29 cellular contexts compared by ENCODE assay signal in genomic region chr3:39558775-39559306, GRCh38.
DNase-seq lines count a peak whose midpoint lies in the region; ATAC-seq and TF ChIP-seq lines count a peak whose summit lies in the region.
"Had no signal": no experiment of that assay in that cellular context is flagged by ENCODE, and none has a peak within 500 bp of the region (broad histone marks: within the 10 kb centered on the region; RNA-seq: fewer than 3 reads in every experiment).

No MANE protein-coding gene starts in this region.

- no peaks in the 10 kb centered on the region for H3K9me3 ChIP-seq in SK-N-SH
- H3K9me3 ChIP-seq: A549, BE2C, BLaER1, Caco-2 had no signal

- no peaks in the 10 kb centered on the region for H3K79me2 ChIP-seq in SK-N-SH (ENCODE audit: insufficient read depth)

- no peaks in the 10 kb centered on the region for H3K9me2 ChIP-seq in SK-N-SH

- peak; percentile 73 for ATAC-seq in SK-N-SH treated with all-trans-retinoic acid at 6 μM for 48 hours
- ATAC-seq: A549; CD8-positive, alpha-beta T cell had no signal

- no peaks in the 10 kb centered on the region for H3F3A ChIP-seq in SK-N-SH (replicated peaks; ENCODE audit: insufficient read depth)

- DNase-seq in SK-N-SH, result no peak
- DNase-seq in SK-N-DZ (ENCODE audit: low spot score), result peak; percentile 37
- DNase-seq in SKM-1 treated with dmso at 0.1 percent for 144 hours (lab: John Stamatoyannopoulos, UW; ENCODE audit: unreplicated experiment), result no peak
- DNase-seq: 8988T; ACHN; AML-193; BE2C; C1 segment of cervical spinal cord; Caco-2; Calu3; CD4-positive, alpha-beta memory T cell; CD4-positive, alpha-beta T cell; CD4-positive, CD25-positive, alpha-beta regulatory T cell; CD8-positive, alpha-beta memory T cell; CD8-positive, alpha-beta T cell; COR-L47; DMS 273 treated with DMSO at 0.1 percent for 48 hours; DMS153; DMS53; DMS79; DMS79 treated with DMSO at 0.1 percent for 48 hours; DND-41; EL had no signal

- TF ChIP-seq RAD21 in SK-N-SH (IDR thresholded peaks at IDR 0.05; ENCODE audit: low read length), result no peak

- H3K27me3 ChIP-seq in SK-N-SH (ENCODE audit: insufficient read depth), result no peaks in the 10 kb centered on the region
- H3K27me3 ChIP-seq: BE2C; BLaER1; BLaER1 treated with 17β-estradiol and CSF1 and Interleukin-3, amounts not matched to agents 10 nM and 100 nM had no signal

- CTCF ChIA-PET in SK-N-SH (lab: Yijun Ruan, JAX), result interaction anchor here (0.7 to 2.3 kb wide), 2 partner anchors 23 to 87 kb away, joined by 3 to 6 read pairs; no protein-coding TSS in a partner anchor

- TF ChIP-seq CTCF in SK-N-SH (IDR thresholded peaks at IDR 0.05), result no peak

- H3K36me3 ChIP-seq in SK-N-SH (replicated peaks in 1 of 2; ENCODE audit: control insufficient read depth in 1 of 2, insufficient read depth in 2 of 2, low read length in 1 of 2), result no peaks in the 10 kb centered on the region
- H3K36me3 ChIP-seq: BE2C; BLaER1; BLaER1 treated with 17β-estradiol and CSF1 and Interleukin-3, amounts not matched to agents 10 nM and 100 nM had no signal

- WGBS in SK-N-SH (ENCODE audit: low lambda C conversion rate), result 61% methylated on average over 3 of the region's 3 CpGs

- H4K20me1 ChIP-seq in SK-N-SH (ENCODE audit: insufficient read depth), result no peaks in the 10 kb centered on the region
- H4K20me1 ChIP-seq: BLaER1; BLaER1 treated with 17β-estradiol and CSF1 and Interleukin-3, amounts not matched to agents 10 nM and 100 nM had no signal

- POLR2A ChIA-PET in SK-N-SH (lab: Yijun Ruan, JAX), result no interaction called here

- TF ChIP-seq EP300 in SK-N-SH (IDR thresholded peaks at IDR 0.05; ENCODE audit: borderline replicate concordance in 1 of 2, low read depth in 1 of 2, low read length in 1 of 2), result peak in 1 of 2 experiments; percentile 14; a peak in 1 of 4 replicates

- no peak overlapping the region for H3K9ac ChIP-seq in SK-N-SH
- H3K9ac ChIP-seq: BLaER1; BLaER1 treated with 17β-estradiol and CSF1 and Interleukin-3, amounts not matched to agents 10 nM and 100 nM had no signal

- no peak overlapping the region for H3K4me2 ChIP-seq in SK-N-SH
- H3K4me2 ChIP-seq: A549, BLaER1 had no signal

- no peak overlapping the region for H2AFZ ChIP-seq in SK-N-SH (ENCODE audit: low read depth)

- no peak overlapping the region for H3K4me3 ChIP-seq in SK-N-SH (ENCODE audit: low read depth in 2 of 2, low read length in 1 of 2)
- H3K4me3 ChIP-seq: A549; BLaER1; BLaER1 treated with 17β-estradiol and CSF1 and Interleukin-3, amounts not matched to agents 10 nM and 100 nM had no signal

- no peak overlapping the region; a peak in 1 of 4 replicates for H3K27ac ChIP-seq in SK-N-SH (ENCODE audit: low read depth in 2 of 2, low read length in 1 of 2)
- H3K27ac ChIP-seq: 22Rv1; A549; BLaER1; BLaER1 treated with 17β-estradiol and CSF1 and Interleukin-3, amounts not matched to agents 10 nM and 100 nM; C4-2B had no signal

- no peaks in the 10 kb centered on the region; a peak in 1 of 4 replicates for H3K4me1 ChIP-seq in SK-N-SH (ENCODE audit: control insufficient read depth in 1 of 2, insufficient read depth in 2 of 2, low read depth in 1 of 2, low read length in 1 of 2)
- H3K4me1 ChIP-seq: A549, BE2C, BLaER1, Caco-2 had no signal

TF ChIP-seq in SK-N-SH treated with all-trans-retinoic acid at 6 μM for 48 hours, 23 proteins besides CTCF, POLR2A, EP300 and RAD21 (continues in another document):
- TF ChIP-seq ZFP30 (CRISPR knock-in tag; IDR thresholded peaks at IDR 0.05) (no peak), BACH2 (CRISPR knock-in tag; IDR thresholded peaks at IDR 0.05; ENCODE audit: borderline replicate concordance) (no peak), ZNF565 (CRISPR knock-in tag; conservative IDR thresholded peaks at IDR 0.05; ENCODE audit: low read depth) (no peak), OSR1 (CRISPR knock-in tag; IDR thresholded peaks at IDR 0.05) (no peak), SNAI2 (CRISPR knock-in tag; IDR thresholded peaks at IDR 0.05) (0 out of 2 replicates have a peak, but pooled peaks have one; percentile 33), ZNF70 (CRISPR knock-in tag; IDR thresholded peaks at IDR 0.05) (no peak), ISL1 (CRISPR knock-in tag; IDR thresholded peaks at IDR 0.05) (peak; percentile 96), GLIS3 (CRISPR knock-in tag; IDR thresholded peaks at IDR 0.05) (no peak), RARB (CRISPR knock-in tag; IDR thresholded peaks at IDR 0.05) (no peak), ZC3H10 (CRISPR knock-in tag; IDR thresholded peaks at IDR 0.05) (peak; percentile 92), PPARA (CRISPR knock-in tag; IDR thresholded peaks at IDR 0.05; ENCODE audit: borderline replicate concordance) (no peak), ZNF8 (CRISPR knock-in tag; IDR thresholded peaks at IDR 0.05) (no peak), ARNTL (CRISPR knock-in tag; IDR thresholded peaks at IDR 0.05; ENCODE audit: borderline replicate concordance, low read depth) (no peak), ZFP3 (CRISPR knock-in tag; IDR thresholded peaks at IDR 0.05) (0 out of 2 replicates have a peak, but pooled peaks have one; percentile 68)
- TF ChIP-seq, protein P1, sequence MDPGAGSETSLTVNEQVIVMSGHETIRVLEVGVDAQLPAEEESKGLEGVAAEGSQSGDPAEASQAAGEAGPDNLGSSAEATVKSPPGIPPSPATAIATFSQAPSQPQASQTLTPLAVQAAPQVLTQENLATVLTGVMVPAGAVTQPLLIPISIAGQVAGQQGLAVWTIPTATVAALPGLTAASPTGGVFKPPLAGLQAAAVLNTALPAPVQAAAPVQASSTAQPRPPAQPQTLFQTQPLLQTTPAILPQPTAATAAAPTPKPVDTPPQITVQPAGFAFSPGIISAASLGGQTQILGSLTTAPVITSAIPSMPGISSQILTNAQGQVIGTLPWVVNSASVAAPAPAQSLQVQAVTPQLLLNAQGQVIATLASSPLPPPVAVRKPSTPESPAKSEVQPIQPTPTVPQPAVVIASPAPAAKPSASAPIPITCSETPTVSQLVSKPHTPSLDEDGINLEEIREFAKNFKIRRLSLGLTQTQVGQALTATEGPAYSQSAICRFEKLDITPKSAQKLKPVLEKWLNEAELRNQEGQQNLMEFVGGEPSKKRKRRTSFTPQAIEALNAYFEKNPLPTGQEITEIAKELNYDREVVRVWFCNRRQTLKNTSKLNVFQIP (CRISPR knock-in tag; IDR thresholded peaks at IDR 0.05; ENCODE audit: borderline replicate concordance, low read depth), result no peak

TF ChIP-seq in SK-N-SH, 30 proteins besides CTCF, POLR2A, EP300 and RAD21:
- TF ChIP-seq, protein P2, sequence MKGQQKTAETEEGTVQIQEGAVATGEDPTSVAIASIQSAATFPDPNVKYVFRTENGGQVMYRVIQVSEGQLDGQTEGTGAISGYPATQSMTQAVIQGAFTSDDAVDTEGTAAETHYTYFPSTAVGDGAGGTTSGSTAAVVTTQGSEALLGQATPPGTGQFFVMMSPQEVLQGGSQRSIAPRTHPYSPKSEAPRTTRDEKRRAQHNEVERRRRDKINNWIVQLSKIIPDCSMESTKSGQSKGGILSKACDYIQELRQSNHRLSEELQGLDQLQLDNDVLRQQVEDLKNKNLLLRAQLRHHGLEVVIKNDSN (IDR thresholded peaks at IDR 0.05; ENCODE audit: borderline replicate concordance, low read depth), result no peak
- TF ChIP-seq TAF1 (IDR thresholded peaks at IDR 0.05; ENCODE audit: borderline replicate concordance, low read depth, low read length), result no peak
- TF ChIP-seq, protein P3, sequence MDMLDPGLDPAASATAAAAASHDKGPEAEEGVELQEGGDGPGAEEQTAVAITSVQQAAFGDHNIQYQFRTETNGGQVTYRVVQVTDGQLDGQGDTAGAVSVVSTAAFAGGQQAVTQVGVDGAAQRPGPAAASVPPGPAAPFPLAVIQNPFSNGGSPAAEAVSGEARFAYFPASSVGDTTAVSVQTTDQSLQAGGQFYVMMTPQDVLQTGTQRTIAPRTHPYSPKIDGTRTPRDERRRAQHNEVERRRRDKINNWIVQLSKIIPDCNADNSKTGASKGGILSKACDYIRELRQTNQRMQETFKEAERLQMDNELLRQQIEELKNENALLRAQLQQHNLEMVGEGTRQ (IDR thresholded peaks at IDR 0.05; ENCODE audit: borderline replicate concordance, low read depth, low read length), result no peak
- no peak for TF ChIP-seq GATA2 (CRISPR knock-in tag; IDR thresholded peaks at IDR 0.05)
- no peak for TF ChIP-seq NFIC (IDR thresholded peaks at IDR 0.05; ENCODE audit: borderline replicate concordance)
- no peak for TF ChIP-seq GABPA (IDR thresholded peaks at IDR 0.05; ENCODE audit: low read depth)
- no peak for TF ChIP-seq POLR2AphosphoS5 (IDR thresholded peaks at IDR 0.05; ENCODE audit: low read depth, low read length)
- no peak for TF ChIP-seq RCOR1 (IDR thresholded peaks at IDR 0.05; ENCODE audit: low read length)
- TF ChIP-seq MXI1 (IDR thresholded peaks at IDR 0.05; ENCODE audit: low read depth, low read length), result no peak
- no peak for TF ChIP-seq RXRA (IDR thresholded peaks at IDR 0.05; ENCODE audit: borderline replicate concordance, low read depth)
- no peak for TF ChIP-seq RFX5 (IDR thresholded peaks at IDR 0.05; ENCODE audit: low read length)
- TF ChIP-seq, protein P4, sequence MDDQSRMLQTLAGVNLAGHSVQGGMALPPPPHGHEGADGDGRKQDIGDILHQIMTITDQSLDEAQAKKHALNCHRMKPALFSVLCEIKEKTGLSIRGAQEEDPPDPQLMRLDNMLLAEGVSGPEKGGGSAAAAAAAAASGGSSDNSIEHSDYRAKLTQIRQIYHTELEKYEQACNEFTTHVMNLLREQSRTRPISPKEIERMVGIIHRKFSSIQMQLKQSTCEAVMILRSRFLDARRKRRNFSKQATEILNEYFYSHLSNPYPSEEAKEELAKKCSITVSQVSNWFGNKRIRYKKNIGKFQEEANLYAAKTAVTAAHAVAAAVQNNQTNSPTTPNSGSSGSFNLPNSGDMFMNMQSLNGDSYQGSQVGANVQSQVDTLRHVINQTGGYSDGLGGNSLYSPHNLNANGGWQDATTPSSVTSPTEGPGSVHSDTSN (IDR thresholded peaks at IDR 0.05), result no peak
